ENCODE assay signal across 17 cellular contexts in genomic region chr1:36884029-36884701, GRCh38.
A peak's percentile ranks its signal among the peaks of the same experiment; 100 is the strongest.
DNase-seq lines count a peak whose midpoint lies in the region; ATAC-seq and TF ChIP-seq lines count a peak whose summit lies in the region.
"Had no signal": no experiment of that assay in that cellular context is flagged by ENCODE, and none has a peak within 500 bp of the region (broad histone marks: within the 10 kb centered on the region; RNA-seq: fewer than 3 reads in every experiment).

No MANE protein-coding gene starts in this region.

- ATAC-seq in GM19025 (IDR thresholded peaks at IDR 0.05; ENCODE audit: low read depth, unreplicated experiment), result peak; percentile 49
- ATAC-seq in GM18498 (IDR thresholded peaks at IDR 0.05; ENCODE audit: unreplicated experiment), result no peak
- ATAC-seq in HG02588 (IDR thresholded peaks at IDR 0.05; ENCODE audit: unreplicated experiment), result no peak
- ATAC-seq: natural killer cell, SK-N-SH treated with all-trans-retinoic acid at 6 μM for 48 hours had no signal

- H3K9me3 ChIP-seq in breast epithelium, result no peaks in the 10 kb centered on the region
- H3K9me3 ChIP-seq: thyroid gland had no signal

- no peak for TF ChIP-seq POLR2A in breast epithelium (IDR thresholded peaks at IDR 0.05)

- no peak overlapping the region for H3K27ac ChIP-seq in breast epithelium
- H3K27ac ChIP-seq: thyroid gland had no signal

- peak; percentile 14 for DNase-seq in GM06990 (ENCODE audit: extremely low read depth, insufficient read length)
- peak; percentile 53 for DNase-seq in RPMI8226
- peak; percentile 45 for DNase-seq in mesenteric fat pad (ENCODE audit: low spot score)
- no peak for DNase-seq in SKM-1 treated with dmso at 0.1 percent for 144 hours (lab: John Stamatoyannopoulos, UW; ENCODE audit: unreplicated experiment)
- no peak for DNase-seq in breast epithelium (ENCODE audit: low spot score in 2 of 2)
- DNase-seq: activated CD4-positive, alpha-beta T cell treated with anti-CD3 and anti-CD28 coated beads, Interleukin-2, amount 50 U/mL, for 4 hours; caudate nucleus; effector CD8-positive, alpha-beta T cell; mesenchymal stem cell; natural killer cell; NCI-H2029; NCI-H526 treated with DMSO at 0.1 percent for 48 hours; thyroid gland had no signal

- H3K36me3 ChIP-seq in GM06990 (ENCODE audit: control insufficient read depth, insufficient read depth, low read length) (no peaks in the 10 kb centered on the region), breast epithelium (no peaks in the 10 kb centered on the region)
- H3K36me3 ChIP-seq: thyroid gland had no signal

- intact Hi-C loops in breast epithelium (cut with DNase I; ENCODE audit: low total_unique reads), result no loop called here

- no peak overlapping the region for H3K4me3 ChIP-seq in GM06990 (replicated peaks; ENCODE audit: low read depth, low read length)
- H3K4me3 ChIP-seq in breast epithelium, result no peak overlapping the region
- H3K4me3 ChIP-seq: thyroid gland had no signal

- H3K4me1 ChIP-seq in breast epithelium, result no peaks in the 10 kb centered on the region
- H3K4me1 ChIP-seq: thyroid gland had no signal

- no peak for TF ChIP-seq CTCF in GM06990 (IDR thresholded peaks at IDR 0.05; ENCODE audit: insufficient read depth, low read length, poor library complexity, severe bottlenecking)
- TF ChIP-seq CTCF in breast epithelium (IDR thresholded peaks at IDR 0.05), result no peak

- H3K27me3 ChIP-seq in GM06990 (replicated peaks; ENCODE audit: control insufficient read depth, insufficient read depth, low read length) (no peaks in the 10 kb centered on the region; the same call in 1 of the 2 replicates), breast epithelium (no peaks in the 10 kb centered on the region)
- H3K27me3 ChIP-seq: thyroid gland had no signal

Comparison
In these comparisons a context has a peak if more than half of its experiments do, and no peak if none do; other contexts are left out.
1. DNase-seq: peak in GM06990 (single experiment), RPMI8226 (single experiment) and mesenteric fat pad (single experiment); none in SKM-1 treated with dmso at 0.1 percent for 144 hours (single experiment) and breast epithelium (0 of 2).